ENCODE assay signal across 1 cellular context in genomic region chr3:50568947-50569749, GRCh38.
TF ChIP-seq lines count a peak whose summit lies in the region.

Gene HEMK1 (plus strand): TSS chr3:50569522. CDS start chr3:50571105, 1,583 bp downstream.

TF ChIP-seq in HCT116, 20 proteins besides CTCF, POLR2A, EP300 and RAD21 (continued from another document):
- TF ChIP-seq ZNF274 (IDR thresholded peaks at IDR 0.05; ENCODE audit: low read depth, low read length) (no peak), MAX (IDR thresholded peaks at IDR 0.05) (no peak), CEBPB (IDR thresholded peaks at IDR 0.05; ENCODE audit: low read depth) (no peak), ATF3 (IDR thresholded peaks at IDR 0.05) (no peak), EZH2phosphoT487 (IDR thresholded peaks at IDR 0.05; ENCODE audit: borderline replicate concordance) (no peak), SRF (IDR thresholded peaks at IDR 0.05; ENCODE audit: low read depth) (no peak), CBX3 (IDR thresholded peaks at IDR 0.05; ENCODE audit: low read depth) (no peak), FOSL1 (IDR thresholded peaks at IDR 0.05; ENCODE audit: low read depth) (no peak), REST (IDR thresholded peaks at IDR 0.05; ENCODE audit: low read depth) (no peak), EGR1 (IDR thresholded peaks at IDR 0.05; ENCODE audit: low read depth) (no peak), TCF7L2 (IDR thresholded peaks at IDR 0.05; ENCODE audit: borderline replicate concordance, extremely low read depth, insufficient read depth, insufficient read length) (peak; percentile 43), SIN3A (IDR thresholded peaks at IDR 0.05; ENCODE audit: low read depth) (no peak)
